Comparison of ENCODE assay signal across 1 cellular context in genomic region chr1:90834354-90835171, GRCh38.
TF ChIP-seq lines count a peak whose summit lies in the region.

No MANE protein-coding gene starts in this region.

TF ChIP-seq in HEK293, 187 proteins besides CTCF, POLR2A, EP300 and RAD21 (continued from another document):
- TF ChIP-seq ZBTB11 (tag by site-specific recombination; conservative IDR thresholded peaks at IDR 0.05; ENCODE audit: low read depth), result no peak
- no peak for TF ChIP-seq ZNF530 (tag by site-specific recombination; IDR thresholded peaks at IDR 0.05; ENCODE audit: low read depth)
- no peak for TF ChIP-seq ZSCAN18 (tag by site-specific recombination; IDR thresholded peaks at IDR 0.05)
- TF ChIP-seq ZNF514 (tag by site-specific recombination; IDR thresholded peaks at IDR 0.05), result no peak
- TF ChIP-seq ZNF24 (tag by site-specific recombination; IDR thresholded peaks at IDR 0.05), result peak; percentile 79; the same call in 1 of the 2 replicates
- peak; percentile 57; the same call in 1 of the 2 replicates for TF ChIP-seq ZNF366 (tag by site-specific recombination; conservative IDR thresholded peaks at IDR 0.05)
- no peak for TF ChIP-seq KLF9 (tag by site-specific recombination; IDR thresholded peaks at IDR 0.05; ENCODE audit: low read depth)
- peak; percentile 54; the same call in 1 of the 2 replicates for TF ChIP-seq ZNF76 (tag by site-specific recombination; IDR thresholded peaks at IDR 0.05; ENCODE audit: borderline replicate concordance, low read depth)
- TF ChIP-seq ZNF639 (tag by site-specific recombination; IDR thresholded peaks at IDR 0.05), result peak; percentile 82
- TF ChIP-seq GFI1B (tag by site-specific recombination; IDR thresholded peaks at IDR 0.05), result peak; percentile 79
- peak; percentile 85 for TF ChIP-seq PRDM6 (tag by site-specific recombination; IDR thresholded peaks at IDR 0.05)
- TF ChIP-seq ZNF629 (tag by site-specific recombination; IDR thresholded peaks at IDR 0.05), result peak; percentile 62; the same call in 1 of the 2 replicates
- no peak for TF ChIP-seq ZNF311 (tag by site-specific recombination; IDR thresholded peaks at IDR 0.05; ENCODE audit: borderline replicate concordance)
- TF ChIP-seq ZNF157 (tag by site-specific recombination; IDR thresholded peaks at IDR 0.05), result no peak
- 0 out of 2 replicates have a peak, but pooled peaks have one; percentile 55 for TF ChIP-seq ZNF324 (tag by site-specific recombination; IDR thresholded peaks at IDR 0.05)
- TF ChIP-seq ZNF558 (tag by site-specific recombination; IDR thresholded peaks at IDR 0.05), result 0 out of 2 replicates have a peak, but pooled peaks have one; percentile 25
- TF ChIP-seq ZNF488 (tag by site-specific recombination; IDR thresholded peaks at IDR 0.05), result peak; percentile 93
- no peak for TF ChIP-seq ZBTB48 (tag by site-specific recombination; IDR thresholded peaks at IDR 0.05)
- peak; percentile 45 for TF ChIP-seq ZBTB8A (tag by site-specific recombination; IDR thresholded peaks at IDR 0.05)
